13 cellular contexts compared by ENCODE assay signal in genomic region chr12:93136243-93137015, GRCh38.
A peak's percentile ranks its signal among the peaks of the same experiment; 100 is the strongest.
DNase-seq lines count a peak whose midpoint lies in the region; ATAC-seq, FAIRE-seq and TF ChIP-seq lines count a peak whose summit lies in the region.
"Had no signal": no experiment of that assay in that cellular context is flagged by ENCODE, and none has a peak within 500 bp of the region (broad histone marks: within the 10 kb centered on the region; RNA-seq: fewer than 3 reads in every experiment).

No MANE protein-coding gene starts in this region.

- peak; percentile 70 for FAIRE-seq in GM19239 (lab: Jason Lieb, UNC)
- FAIRE-seq: H1 had no signal

- TF ChIP-seq CTCF in C4-2B (conservative IDR thresholded peaks at IDR 0.05), result no peak

- peak; percentile 42 to 61 for ATAC-seq in natural killer cell treated with Interleukin-12 subunit alpha and Interleukin-12 subunit beta and Interleukin-15 and Interleukin-18, amount 100 ng/mL, for 72 hours
- ATAC-seq in GM18867 (IDR thresholded peaks at IDR 0.05; ENCODE audit: unreplicated experiment) (no peak), HG02885 (IDR thresholded peaks at IDR 0.05; ENCODE audit: poor library complexity, unreplicated experiment) (no peak)

- no peaks in the 10 kb centered on the region for H3K9me3 Mint-ChIP-seq in natural killer cell treated with Interleukin-12 subunit alpha and Interleukin-12 subunit beta and Interleukin-15 and Interleukin-18, amount 100 ng/mL, for 72 hours

- no peaks in the 10 kb centered on the region for H3K36me3 Mint-ChIP-seq in natural killer cell treated with Interleukin-12 subunit alpha and Interleukin-12 subunit beta and Interleukin-15 and Interleukin-18, amount 100 ng/mL, for 72 hours

- no peaks in the 10 kb centered on the region for H3K27me3 Mint-ChIP-seq in natural killer cell treated with Interleukin-12 subunit alpha and Interleukin-12 subunit beta and Interleukin-15 and Interleukin-18, amount 100 ng/mL, for 72 hours

- H3K4me1 Mint-ChIP-seq in natural killer cell treated with Interleukin-12 subunit alpha and Interleukin-12 subunit beta and Interleukin-15 and Interleukin-18, amount 100 ng/mL, for 72 hours (ENCODE audit: low read depth in 2 of 2), result peaks cover 20 to 28% of the 10 kb centered on the region in 2 donors

- H3K27ac ChIP-seq in C4-2B, result peak overlapping the region; percentile 76; the same call in 1 of the 2 replicates
- H3K27ac ChIP-seq: brain microvascular endothelial cell, tibial nerve had no signal

- peak overlapping the region in 1 of 2 donors; percentile 43 for H3K27ac Mint-ChIP-seq in natural killer cell treated with Interleukin-12 subunit alpha and Interleukin-12 subunit beta and Interleukin-15 and Interleukin-18, amount 100 ng/mL, for 72 hours

- no peak overlapping the region for H3K4me3 Mint-ChIP-seq in natural killer cell treated with Interleukin-12 subunit alpha and Interleukin-12 subunit beta and Interleukin-15 and Interleukin-18, amount 100 ng/mL, for 72 hours

- DNase-seq in GM19239 (ENCODE audit: insufficient read length, low spot score), result no peak
- peak; percentile 79 for DNase-seq in SW480 (ENCODE audit: low spot score)
- no peak for DNase-seq in natural killer cell treated with Interleukin-12 subunit alpha and Interleukin-12 subunit beta and Interleukin-15 and Interleukin-18, amount 100 ng/mL, for 72 hours (ENCODE audit: low spot score)
- DNase-seq in NCI-H2196 (lab: John Stamatoyannopoulos, UW; ENCODE audit: unreplicated experiment), result no peak
- DNase-seq in NCI-H187 treated with DMSO at 0.1 percent for 48 hours (lab: John Stamatoyannopoulos, UW), result no peak
- DNase-seq: activated naive CD4-positive, alpha-beta T cell; brain microvascular endothelial cell; SK-N-SH had no signal

Comparison
In these comparisons a context has a peak if more than half of its experiments do, and no peak if none do; other contexts are left out.
1. ATAC-seq: peak in natural killer cell treated with Interleukin-12 subunit alpha and Interleukin-12 subunit beta and Interleukin-15 and Interleukin-18, amount 100 ng/mL, for 72 hours (2 of 2); none in GM18867 (single experiment) and HG02885 (single experiment).